16 cellular contexts compared by ENCODE assay signal in the genomic region with DNA sequence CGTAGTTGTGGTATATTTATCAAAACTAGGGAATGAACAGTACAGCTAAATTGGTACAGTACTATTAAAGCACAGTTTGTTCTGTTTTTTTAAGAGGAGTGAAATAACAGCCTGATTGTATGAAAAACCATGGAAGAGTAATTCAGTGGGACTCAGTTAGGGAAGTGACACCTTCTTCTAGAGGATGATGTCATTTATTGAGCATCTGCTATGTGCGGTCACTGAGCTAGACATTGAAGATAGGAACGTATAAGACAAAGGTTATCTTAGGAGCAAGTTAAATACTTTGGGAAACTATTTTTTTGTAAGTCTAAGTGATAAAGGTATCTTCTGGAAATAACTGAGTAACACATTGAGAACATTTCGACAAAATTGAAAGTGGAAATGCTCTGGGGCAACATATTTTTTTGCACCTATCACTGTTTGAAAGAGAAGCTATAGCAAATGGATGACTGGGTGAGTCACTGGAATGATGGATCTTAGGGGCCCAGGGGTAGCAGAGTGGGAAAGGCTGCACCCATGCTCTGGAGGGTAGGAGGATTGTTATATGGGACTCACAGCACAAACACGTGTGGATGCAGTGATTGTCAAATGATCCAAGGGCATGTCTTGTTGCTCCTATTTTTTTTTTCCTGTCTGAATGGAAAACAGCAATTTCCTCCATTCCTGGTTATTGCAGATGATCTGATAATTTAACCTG. TPM values are rescaled to one million over a fixed set of nuclear protein-coding genes. Genes with fewer than 3 reads are reported as not detected.
DNase-seq lines count a peak whose midpoint lies in the region; ATAC-seq and TF ChIP-seq lines count a peak whose summit lies in the region.
"Had no signal": no experiment of that assay in that cellular context is flagged by ENCODE, and none has a peak within 500 bp of the region (broad histone marks: within the 10 kb centered on the region; RNA-seq: fewer than 3 reads in every experiment).

No MANE protein-coding gene starts in this region.

- H3K9me3 ChIP-seq in CD4-positive, alpha-beta T cell (ENCODE audit: control insufficient read depth, low read length): no peaks in the 10 kb centered on the region
- H3K9me3 ChIP-seq in DND-41 (ENCODE audit: insufficient read depth, low read length, severe bottlenecking) (no peaks in the 10 kb centered on the region), Peyer's patch (no peaks in the 10 kb centered on the region)
- H3K9me3 ChIP-seq: BE2C, mucosa of descending colon had no signal

- H3K27me3 ChIP-seq in CD4-positive, alpha-beta T cell (ENCODE audit: control insufficient read depth, insufficient read depth, low read length): no peaks in the 10 kb centered on the region
- H3K27me3 ChIP-seq in DND-41 (ENCODE audit: insufficient read depth, low read length, poor library complexity) (no peaks in the 10 kb centered on the region), Peyer's patch (no peaks in the 10 kb centered on the region)
- H3K27me3 ChIP-seq: BE2C had no signal

- no peak for ATAC-seq in CD4-positive, alpha-beta T cell (ENCODE audit: poor library complexity)
- no peak for ATAC-seq in DND-41 (ENCODE audit: insufficient read depth, low read depth)
- ATAC-seq in activated T-cell treated with anti-CD3 and anti-CD28 coated beads, Interleukin-2, amount 50 U/mL, for 72 hours (replicated peaks in 1 of 2): no peak
- ATAC-seq: mucosa of descending colon had no signal

- peaks cover 90% of the 10 kb centered on the region for H3K4me1 Mint-ChIP-seq in CD4-positive, alpha-beta T cell (ENCODE audit: low read depth)
- peaks cover 95% of the 10 kb centered on the region for H3K4me1 Mint-ChIP-seq in activated T-cell treated with anti-CD3 and anti-CD28 coated beads, Interleukin-2, amount 50 U/mL, for 72 hours (ENCODE audit: low read depth)
- H3K4me1 Mint-ChIP-seq in immature natural killer cell (peaks cover 87 to 92% of the 10 kb centered on the region in 2 donors), nephron progenitor cell (peaks cover 27% of the 10 kb centered on the region)

- H3K4me3 ChIP-seq in DND-41 (ENCODE audit: low read depth in 1 of 2, low read length in 2 of 2) (no peak overlapping the region), Peyer's patch (no peak overlapping the region)
- H3K4me3 ChIP-seq: mucosa of descending colon had no signal

- peak overlapping the region; percentile 62 for H3K4me3 Mint-ChIP-seq in CD4-positive, alpha-beta T cell
- peak overlapping the region; percentile 57 to 58 for H3K4me3 Mint-ChIP-seq in activated T-cell treated with anti-CD3 and anti-CD28 coated beads, Interleukin-2, amount 50 U/mL, for 72 hours
- no peak overlapping the region for H3K4me3 Mint-ChIP-seq in immature natural killer cell
- no peak overlapping the region for H3K4me3 Mint-ChIP-seq in nephron progenitor cell
- H3K4me3 Mint-ChIP-seq: dendritic cell treated with granulocyte-macrophage colony-stimulating factor and Interleukin-4, amounts not matched to agents 40 ng/mL and 50 ng/mL, for 4 days had no signal

- no peaks in the 10 kb centered on the region for H4K20me1 ChIP-seq in DND-41 (ENCODE audit: insufficient read depth, low read length)

- H3K36me3 Mint-ChIP-seq in CD4-positive, alpha-beta T cell (ENCODE audit: low read depth): peaks cover 91% of the 10 kb centered on the region
- peaks cover 7 to 30% of the 10 kb centered on the region in 2 donors for H3K36me3 Mint-ChIP-seq in activated T-cell treated with anti-CD3 and anti-CD28 coated beads, Interleukin-2, amount 50 U/mL, for 72 hours (ENCODE audit: insufficient read depth in 2 of 2)
- peaks cover 20 to 37% (median 23%) of the 10 kb centered on the region in 3 donors for H3K36me3 Mint-ChIP-seq in immature natural killer cell
- H3K36me3 Mint-ChIP-seq in nephron progenitor cell (ENCODE audit: low read depth): peaks cover 71% of the 10 kb centered on the region

- TF ChIP-seq CTCF in CD4-positive, alpha-beta T cell (IDR thresholded peaks at IDR 0.05): no peak
- TF ChIP-seq CTCF in DND-41 (IDR thresholded peaks at IDR 0.05; ENCODE audit: borderline replicate concordance, extremely low read depth, low read length, poor library complexity, severe bottlenecking): no peak
- TF ChIP-seq CTCF in Peyer's patch (IDR thresholded peaks at IDR 0.05): no peak
- TF ChIP-seq CTCF in nephron progenitor cell (IDR thresholded peaks at IDR 0.05): no peak

- H3K4me2 ChIP-seq in DND-41 (ENCODE audit: insufficient read depth, low read length): 0 out of 2 replicates have a peak overlapping the region, but pooled peaks have one; percentile 5

- peaks cover 70% of the 10 kb centered on the region for H3K79me2 ChIP-seq in DND-41 (ENCODE audit: insufficient read depth, low read length)

- POLR2A ChIA-PET in CD4-positive, alpha-beta T cell (lab: Charles Lee): interaction anchor here (1.0 to 11.0 kb wide), 5 partner anchors 8 to 67 kb away, joined by 3 to 268 read pairs (median 36); no protein-coding TSS in a partner anchor

- intact Hi-C loops in CD4-positive, alpha-beta T cell (cut with DNase I, micrococcal nuclease): loop anchor here in 1 of 2 experiments (2.0 kb wide), 1 partner anchor 17 kb away; no protein-coding TSS in a partner anchor

- H3K9me3 Mint-ChIP-seq in CD4-positive, alpha-beta T cell: no peaks in the 10 kb centered on the region
- no peaks in the 10 kb centered on the region for H3K9me3 Mint-ChIP-seq in activated T-cell treated with anti-CD3 and anti-CD28 coated beads, Interleukin-2, amount 50 U/mL, for 72 hours
- no peaks in the 10 kb centered on the region for H3K9me3 Mint-ChIP-seq in immature natural killer cell
- H3K9me3 Mint-ChIP-seq in nephron progenitor cell: peaks cover 7% of the 10 kb centered on the region
- H3K9me3 Mint-ChIP-seq: dendritic cell treated with granulocyte-macrophage colony-stimulating factor and Interleukin-4, amounts not matched to agents 40 ng/mL and 50 ng/mL, for 4 days had no signal

- H3K4me1 ChIP-seq in DND-41 (ENCODE audit: insufficient read depth, low read length) (peaks cover 98% of the 10 kb centered on the region), Peyer's patch (peaks cover 0 to 23% (median 2%) of the 10 kb centered on the region in 4 donors)
- H3K4me1 ChIP-seq: BE2C had no signal

- CTCF ChIA-PET in CD4-positive, alpha-beta T cell (lab: Charles Lee): interaction anchor here (0.5 to 7.0 kb wide), 6 partner anchors 12 to 40 kb away, joined by 3 to 32 read pairs (median 4); no protein-coding TSS in a partner anchor

- no peak overlapping the region for H3K9ac ChIP-seq in DND-41 (ENCODE audit: low read depth, low read length)

- H3K27me3 Mint-ChIP-seq in CD4-positive, alpha-beta T cell: no peaks in the 10 kb centered on the region
- H3K27me3 Mint-ChIP-seq in activated T-cell treated with anti-CD3 and anti-CD28 coated beads, Interleukin-2, amount 50 U/mL, for 72 hours (ENCODE audit: low read depth): no peaks in the 10 kb centered on the region
- H3K27me3 Mint-ChIP-seq in immature natural killer cell (ENCODE audit: low read depth in 3 of 3) (peaks cover 2 to 19% (median 2%) of the 10 kb centered on the region in 3 donors), nephron progenitor cell (ENCODE audit: low read depth, poor library complexity) (no peaks in the 10 kb centered on the region)
- H3K27me3 Mint-ChIP-seq: dendritic cell treated with granulocyte-macrophage colony-stimulating factor and Interleukin-4, amounts not matched to agents 40 ng/mL and 50 ng/mL, for 4 days had no signal

- DNase-seq in CD4-positive, alpha-beta T cell: no peak
- DNase-seq in DND-41 (no peak), immature natural killer cell (no peak), Peyer's patch (no peak), UCSD-AML1 (lab: John Stamatoyannopoulos, UW; ENCODE audit: unreplicated experiment) (no peak), nephron progenitor cell (no peak)
- DNase-seq in activated T-cell treated with anti-CD3 and anti-CD28 coated beads, Interleukin-2, amount 50 U/mL, for 72 hours: no peak
- DNase-seq: activated gamma-delta T cell; BE2C; DMS153; foreskin melanocyte; mucosa of descending colon; NCI-H2107; NCI-H526; stimulated activated CD4-positive, alpha-beta T cell treated with anti-CD3 and anti-CD28 coated beads, Interleukin-2, amount 100 ng/mL, for 48 hours had no signal

- no peak for TF ChIP-seq POLR2A in Peyer's patch (IDR thresholded peaks at IDR 0.05)

- peak overlapping the region; percentile 94 for H3K27ac Mint-ChIP-seq in CD4-positive, alpha-beta T cell
- peak overlapping the region; percentile 79 for H3K27ac Mint-ChIP-seq in activated T-cell treated with anti-CD3 and anti-CD28 coated beads, Interleukin-2, amount 50 U/mL, for 72 hours
- H3K27ac Mint-ChIP-seq in immature natural killer cell (peak overlapping the region; percentile 9 to 81 (median 54)), nephron progenitor cell (no peak overlapping the region)
- H3K27ac Mint-ChIP-seq: dendritic cell treated with granulocyte-macrophage colony-stimulating factor and Interleukin-4, amounts not matched to agents 40 ng/mL and 50 ng/mL, for 4 days had no signal

- H3K27ac ChIP-seq in CD4-positive, alpha-beta T cell (ENCODE audit: low read depth, low read length): no peak overlapping the region
- peak overlapping the region; percentile 66 for H3K27ac ChIP-seq in DND-41 (ENCODE audit: low read length)
- H3K27ac ChIP-seq in Peyer's patch: no peak overlapping the region

- H3K36me3 ChIP-seq in DND-41 (ENCODE audit: insufficient read depth, low read length): peaks cover 48% of the 10 kb centered on the region
- peaks cover 0 to 20% (median 0%) of the 10 kb centered on the region in 3 donors for H3K36me3 ChIP-seq in Peyer's patch
- H3K36me3 ChIP-seq: BE2C had no signal

- no peak overlapping the region for H2AFZ ChIP-seq in DND-41 (ENCODE audit: low read depth, low read length)

RNA-seq across cellular contexts. Expression of a gene that starts 43.0 kb away (rescaled TPM):
- 100 to 1,000 TPM; 135 TPM for total RNA-seq in CD4-positive, alpha-beta T cell
- 10 to 100 TPM; 34.3 to 52.0 TPM for total RNA-seq in activated T-cell treated with anti-CD3 and anti-CD28 coated beads, Interleukin-2, amount 50 U/mL, for 72 hours
- 10 to 100 TPM; 22.0 to 27.3 (median 23.8) TPM for polyA plus RNA-seq in immature natural killer cell
- total RNA-seq in Peyer's patch: 10 to 100 TPM; 44.5 to 45.8 (median 45.2) TPM

RNA-seq across cellular contexts. Expression of a gene that starts 43.2 kb away (rescaled TPM):
- total RNA-seq in CD4-positive, alpha-beta T cell: 10 to 100 TPM; 10.5 to 12.8 TPM
- 10 to 100 TPM; 23.4 to 26.1 TPM for total RNA-seq in activated T-cell treated with anti-CD3 and anti-CD28 coated beads, Interleukin-2, amount 50 U/mL, for 72 hours
- 10 to 100 TPM; 22.3 to 31.8 (median 25.5) TPM for polyA plus RNA-seq in immature natural killer cell
- total RNA-seq in Peyer's patch: 10 to 100 TPM; 17.8 to 33.8 (median 24.3) TPM

Comparison
In these comparisons a context has a peak if more than half of its experiments do, and no peak if none do; other contexts are left out.
1. H3K4me3 Mint-ChIP-seq: peak in CD4-positive, alpha-beta T cell (single experiment) and activated T-cell treated with anti-CD3 and anti-CD28 coated beads, Interleukin-2, amount 50 U/mL, for 72 hours (2 of 2); none in immature natural killer cell (0 of 5) and nephron progenitor cell (single experiment).